In genomic region chr19:45506246-45506990, GRCh38 we compare ENCODE assay signal across 8 cellular contexts. TPM values are rescaled to one million over a fixed set of nuclear protein-coding genes. Genes with fewer than 3 reads are reported as not detected.
A peak's percentile ranks its signal among the peaks of the same experiment; 100 is the strongest.
DNase-seq lines count a peak whose midpoint lies in the region; ATAC-seq and TF ChIP-seq lines count a peak whose summit lies in the region.

No MANE protein-coding gene starts in this region.

- H3K36me3 ChIP-seq in CD8-positive, alpha-beta T cell (ENCODE audit: insufficient read depth, low read length): no peaks in the 10 kb centered on the region

- POLR2A ChIA-PET in CD8-positive, alpha-beta T cell (lab: Charles Lee): interaction anchor here (0.6 to 1.2 kb wide), 3 partner anchors 9 to 28 kb away, joined by 4 to 5 read pairs (median 4); partner anchors contain the start of genes PPM1N and RTN2
- POLR2A ChIA-PET in activated CD8-positive, alpha-beta T cell treated with anti-CD3 and anti-CD28 coated beads for 36 hours (lab: Charles Lee): interaction anchor here (0.7 to 0.9 kb wide), 3 partner anchors 21 to 186 kb away, joined by 3 read pairs; partner anchors contain the start of genes QPCTL and SNRPD2

- H3K9me3 ChIP-seq in CD8-positive, alpha-beta T cell (ENCODE audit: low read length): no peaks in the 10 kb centered on the region

- H3K9me3 Mint-ChIP-seq in CD8-positive, alpha-beta T cell: no peaks in the 10 kb centered on the region
- no peaks in the 10 kb centered on the region for H3K9me3 Mint-ChIP-seq in activated CD8-positive, alpha-beta T cell treated with anti-CD3 and anti-CD28 coated beads for 36 hours

- H3K27me3 ChIP-seq in CD8-positive, alpha-beta T cell (ENCODE audit: insufficient read depth, low read length): no peaks in the 10 kb centered on the region
- no peaks in the 10 kb centered on the region for H3K27me3 ChIP-seq in HL-60 (ENCODE audit: insufficient read depth, poor library complexity, severe bottlenecking)

- H3K27me3 Mint-ChIP-seq in CD8-positive, alpha-beta T cell (ENCODE audit: low read depth): no peaks in the 10 kb centered on the region
- no peaks in the 10 kb centered on the region for H3K27me3 Mint-ChIP-seq in activated CD8-positive, alpha-beta T cell treated with anti-CD3 and anti-CD28 coated beads for 36 hours

- H3K4me3 ChIP-seq in CD8-positive, alpha-beta T cell (ENCODE audit: low read depth, low read length): peak overlapping the region; percentile 90
- H3K4me3 ChIP-seq in HL-60 (replicated peaks; ENCODE audit: insufficient read depth, low read length): peak overlapping the region; percentile 96

- CTCF ChIA-PET in CD8-positive, alpha-beta T cell (lab: Charles Lee): interaction anchor here (0.8 to 3.6 kb wide), 7 partner anchors 10 to 136 kb away, joined by 3 to 25 read pairs (median 8); no protein-coding TSS in a partner anchor
- CTCF ChIA-PET in activated CD8-positive, alpha-beta T cell treated with anti-CD3 and anti-CD28 coated beads for 36 hours (lab: Charles Lee): interaction anchor here (0.9 to 4.1 kb wide), 7 partner anchors 9 to 136 kb away, joined by 3 to 23 read pairs (median 8); no protein-coding TSS in a partner anchor

- DNase-seq in CD8-positive, alpha-beta T cell: peak; percentile 93 to 99 (median 99)
- peak; percentile 87 to 95 for DNase-seq in HL-60 (ENCODE audit: low read depth in 1 of 2, low spot score in 1 of 2)
- peak; percentile 79 for DNase-seq in NCI-H82 treated with DMSO at 0.1 percent for 48 hours (lab: John Stamatoyannopoulos, UW; ENCODE audit: unreplicated experiment)
- peak; percentile 100 for DNase-seq in activated CD8-positive, alpha-beta T cell treated with anti-CD3 and anti-CD28 coated beads for 36 hours
- peak; percentile 98 for DNase-seq in effector CD4-positive, alpha-beta T cell
- DNase-seq in medulla oblongata (ENCODE audit: extremely low spot score): peak; percentile 91
- peak; percentile 98 to 100 (median 99) for DNase-seq in stimulated activated CD4-positive, alpha-beta T cell treated with anti-CD3 and anti-CD28 coated beads, TNF-alpha, amount 100 ng/mL, for 48 hours (ENCODE audit: low read depth in 3 of 3)

- H3K27ac Mint-ChIP-seq in CD8-positive, alpha-beta T cell: peak overlapping the region; percentile 93
- peak overlapping the region; percentile 95 for H3K27ac Mint-ChIP-seq in activated CD8-positive, alpha-beta T cell treated with anti-CD3 and anti-CD28 coated beads for 36 hours

- TF ChIP-seq CTCF in CD8-positive, alpha-beta T cell (IDR thresholded peaks at IDR 0.05): peak; percentile 32
- peak; percentile 34 for TF ChIP-seq CTCF in HL-60 (IDR thresholded peaks at IDR 0.05; ENCODE audit: insufficient read depth, low read length)
- peak; percentile 45 for TF ChIP-seq CTCF in activated CD8-positive, alpha-beta T cell treated with anti-CD3 and anti-CD28 coated beads for 36 hours (IDR thresholded peaks at IDR 0.05)

- H3K4me1 Mint-ChIP-seq in CD8-positive, alpha-beta T cell (ENCODE audit: low read depth): peaks cover 39% of the 10 kb centered on the region
- H3K4me1 Mint-ChIP-seq in activated CD8-positive, alpha-beta T cell treated with anti-CD3 and anti-CD28 coated beads for 36 hours (ENCODE audit: low read depth): peaks cover 33% of the 10 kb centered on the region

- H3K4me1 ChIP-seq in CD8-positive, alpha-beta T cell (ENCODE audit: insufficient read depth, low read length): peaks cover 33% of the 10 kb centered on the region

- H3K27ac ChIP-seq in CD8-positive, alpha-beta T cell (ENCODE audit: low read depth, low read length): peak overlapping the region; percentile 91
- peak overlapping the region; percentile 88 for H3K27ac ChIP-seq in HL-60 (replicated peaks)

- intact Hi-C loops in CD8-positive, alpha-beta T cell (cut with DNase I, micrococcal nuclease): loop anchor here (1.0 to 5.0 kb wide), 14 partner anchors 8 to 1766 kb away; partner anchors contain the start of genes BLOC1S3 (in 2 of the 2), TRAPPC6A (in 2 of the 2), ERCC2 (in 1 of the 2) and INAFM1 (in 1 of the 2)
- intact Hi-C loops in activated CD8-positive, alpha-beta T cell treated with anti-CD3 and anti-CD28 coated beads for 36 hours (cut with micrococcal nuclease): loop anchor here (5.0 kb wide), 1 partner anchor 136 kb away; no protein-coding TSS in a partner anchor

- H3K4me3 Mint-ChIP-seq in CD8-positive, alpha-beta T cell: peak overlapping the region; percentile 88
- peak overlapping the region; percentile 96 for H3K4me3 Mint-ChIP-seq in activated CD8-positive, alpha-beta T cell treated with anti-CD3 and anti-CD28 coated beads for 36 hours

- H3K36me3 Mint-ChIP-seq in CD8-positive, alpha-beta T cell: peaks cover 11% of the 10 kb centered on the region
- peaks cover 17% of the 10 kb centered on the region for H3K36me3 Mint-ChIP-seq in activated CD8-positive, alpha-beta T cell treated with anti-CD3 and anti-CD28 coated beads for 36 hours (ENCODE audit: low read depth)

- ATAC-seq in CD8-positive, alpha-beta T cell: peak; percentile 79
- ATAC-seq in GM19455 (IDR thresholded peaks at IDR 0.05; ENCODE audit: unreplicated experiment): peak; percentile 55
- ATAC-seq in activated CD8-positive, alpha-beta T cell treated with anti-CD3 and anti-CD28 coated beads for 36 hours: peak; percentile 83

RNA-seq across cellular contexts. Expression of gene VASP, which starts 0.9 kb away (rescaled TPM):
- total RNA-seq in CD8-positive, alpha-beta T cell: 10 to 100 TPM; 45.6 to 51.6 TPM
- 100 to 1,000 TPM; 152 to 153 TPM for total RNA-seq in activated CD8-positive, alpha-beta T cell treated with anti-CD3 and anti-CD28 coated beads for 36 hours

RNA-seq across cellular contexts. Expression of gene PPM1N, which starts 8.2 kb away (rescaled TPM):
- total RNA-seq in CD8-positive, alpha-beta T cell: 1 to 10 TPM; 5.6 to 8.0 TPM
- 1 to 10 TPM; 3.7 to 4.2 TPM for total RNA-seq in activated CD8-positive, alpha-beta T cell treated with anti-CD3 and anti-CD28 coated beads for 36 hours

RNA-seq across cellular contexts. Expression of gene RTN2, which starts 9.6 kb away (rescaled TPM):
- 1 to 10 TPM in 1 of 2 experiments, under 1 TPM in 1; 0.64 to 1.3 TPM for total RNA-seq in CD8-positive, alpha-beta T cell
- total RNA-seq in activated CD8-positive, alpha-beta T cell treated with anti-CD3 and anti-CD28 coated beads for 36 hours: 1 to 10 TPM; 2.6 to 3.0 TPM

RNA-seq across cellular contexts. Expression of gene FOSB, which starts 38.6 kb away (rescaled TPM):
- 100 to 1,000 TPM; 625 to 631 TPM for total RNA-seq in CD8-positive, alpha-beta T cell
- total RNA-seq in activated CD8-positive, alpha-beta T cell treated with anti-CD3 and anti-CD28 coated beads for 36 hours: 10 to 100 TPM; 70.0 to 71.2 TPM

Comparison
In these comparisons a context has a peak if more than half of its experiments do, and no peak if none do; other contexts are left out.
1. Peak in every context shown above with its lines: DNase-seq, ATAC-seq, H3K4me3 ChIP-seq and H3K27ac ChIP-seq.